In genomic region chr14:76023757-76024156, GRCh38 we compare ENCODE assay signal across 19 cellular contexts. TPM values are rescaled to one million over a fixed set of nuclear protein-coding genes. Genes with fewer than 3 reads are reported as not detected.
DNase-seq lines count a peak whose midpoint lies in the region; ATAC-seq, FAIRE-seq and TF ChIP-seq lines count a peak whose summit lies in the region.
"Had no signal": no experiment of that assay in that cellular context is flagged by ENCODE, and none has a peak within 500 bp of the region (broad histone marks: within the 10 kb centered on the region; RNA-seq: fewer than 3 reads in every experiment).

No MANE protein-coding gene starts in this region.

- H4K20me1 ChIP-seq in GM23338 (replicated peaks; ENCODE audit: insufficient read depth) (no peaks in the 10 kb centered on the region), OCI-LY3 (ENCODE audit: insufficient read depth, low read length) (no peaks in the 10 kb centered on the region), GM23248 (ENCODE audit: insufficient read depth) (no peaks in the 10 kb centered on the region; the same call in 1 of the 2 replicates)
- H4K20me1 ChIP-seq: BLaER1 had no signal

- H3K36me3 ChIP-seq in GM23338 (ENCODE audit: insufficient read depth) (no peaks in the 10 kb centered on the region), OCI-LY3 (replicated peaks; ENCODE audit: low read depth, low read length) (peaks cover 28% of the 10 kb centered on the region), GM23248 (ENCODE audit: low read depth) (peaks cover 32% of the 10 kb centered on the region)

- H3K4me2 ChIP-seq in GM23338 (peak overlapping the region; percentile 52), OCI-LY3 (ENCODE audit: low read length) (peak overlapping the region; percentile 15; the same call in 1 of the 2 replicates), GM23248 (ENCODE audit: unreplicated experiment) (no peak overlapping the region)
- H3K4me2 ChIP-seq: BLaER1 had no signal

- peaks cover 15% of the 10 kb centered on the region for H3K4me1 ChIP-seq in GM23338 (ENCODE audit: insufficient read depth)
- H3K4me1 ChIP-seq in OCI-LY3 (ENCODE audit: low read length), result peaks cover 12% of the 10 kb centered on the region
- no peaks in the 10 kb centered on the region for H3K4me1 ChIP-seq in GM23248 (ENCODE audit: insufficient read depth)
- H3K4me1 ChIP-seq: BLaER1, Caco-2, HAP-1 had no signal

- no peak overlapping the region for H3K4me3 ChIP-seq in GM23338
- H3K4me3 ChIP-seq in OCI-LY3 (ENCODE audit: low read length), result no peak overlapping the region
- H3K4me3 ChIP-seq in GM23248, result no peak overlapping the region
- H3K4me3 ChIP-seq: BLaER1, HAP-1 had no signal

- H3K36me3 Mint-ChIP-seq in GM23338 (ENCODE audit: low read depth) (peaks cover 26% of the 10 kb centered on the region; the same call in 2 of the 3 replicates), mesothelial cell of epicardium (peaks cover 72% of the 10 kb centered on the region)

- DNase-seq in GM18507 (ENCODE audit: extremely low spot score, insufficient read length, low read depth) (no peak), GM23338 (ENCODE audit: low spot score) (no peak), mesothelial cell of epicardium (ENCODE audit: low spot score in 2 of 2, unreplicated experiment in 2 of 2) (no peak), amniotic stem cell (lab: John Stamatoyannopoulos, UW) (no peak), HEK293T (ENCODE audit: extremely low spot score) (no peak), HuH-7 (ENCODE audit: low spot score) (no peak), GM23248 (no peak)
- DNase-seq: 8988T; AML-193; Caco-2; CD8-positive, alpha-beta memory T cell; DND-41; GDM1; GOT3; KG1 had no signal

- H3K4me1 Mint-ChIP-seq in GM23338, result peaks cover 16% of the 10 kb centered on the region
- H3K4me1 Mint-ChIP-seq in mesothelial cell of epicardium, result peaks cover 12% of the 10 kb centered on the region
- H3K4me1 Mint-ChIP-seq: CD8-positive, alpha-beta memory T cell had no signal

- POLR2A ChIA-PET in HEK293T (lab: Yijun Ruan, JAX), result no interaction called here

- no peak overlapping the region for H3K27ac Mint-ChIP-seq in GM23338
- H3K27ac Mint-ChIP-seq in mesothelial cell of epicardium, result peak overlapping the region; percentile 79
- H3K27ac Mint-ChIP-seq: CD8-positive, alpha-beta memory T cell; IgD-negative memory B cell had no signal

- H3K9me3 Mint-ChIP-seq in GM23338 (0 out of 3 replicates have a peak, but pooled peaks cover 3% of the 10 kb centered on the region), mesothelial cell of epicardium (peaks cover 32% of the 10 kb centered on the region)

- H3F3A ChIP-seq in GM23338 (replicated peaks; ENCODE audit: low read depth), result no peaks in the 10 kb centered on the region
- H3F3A ChIP-seq in GM23248 (ENCODE audit: insufficient read depth), result no peaks in the 10 kb centered on the region

- H3K4me3 Mint-ChIP-seq in GM23338, result no peak overlapping the region
- no peak overlapping the region for H3K4me3 Mint-ChIP-seq in mesothelial cell of epicardium
- H3K4me3 Mint-ChIP-seq: CD8-positive, alpha-beta memory T cell; IgD-negative memory B cell had no signal

- H3K9me3 ChIP-seq in OCI-LY3 (ENCODE audit: insufficient read depth, low read length) (peaks cover 10% of the 10 kb centered on the region; the same call in 1 of the 2 replicates), GM23248 (ENCODE audit: low read depth) (no peaks in the 10 kb centered on the region)
- H3K9me3 ChIP-seq: HAP-1 had no signal

- no peaks in the 10 kb centered on the region for H3K79me2 ChIP-seq in GM23338 (replicated peaks; ENCODE audit: insufficient read depth)
- H3K79me2 ChIP-seq in OCI-LY3 (ENCODE audit: low read length), result no peaks in the 10 kb centered on the region
- H3K79me2 ChIP-seq in GM23248 (ENCODE audit: insufficient read depth), result peaks cover 16% of the 10 kb centered on the region

- H3K9ac ChIP-seq in OCI-LY3 (ENCODE audit: low read length) (no peak overlapping the region), GM23248 (no peak overlapping the region)
- H3K9ac ChIP-seq: BLaER1 had no signal

- H3K27ac ChIP-seq in GM23338 (ENCODE audit: low read depth) (no peak overlapping the region), OCI-LY3 (ENCODE audit: low read length) (no peak overlapping the region; the same call in 1 of the 2 replicates), GM23248 (no peak overlapping the region)
- H3K27ac ChIP-seq: BLaER1 had no signal

- no peak for ATAC-seq in GM23338

- H3K9me2 ChIP-seq in GM23338 (ENCODE audit: insufficient read depth) (no peaks in the 10 kb centered on the region), GM23248 (ENCODE audit: insufficient read depth) (no peaks in the 10 kb centered on the region)

- TF ChIP-seq CTCF in GM23338 (conservative IDR thresholded peaks at IDR 0.05; ENCODE audit: low read depth in 2 of 2), result no peak
- no peak for TF ChIP-seq CTCF in OCI-LY3 (IDR thresholded peaks at IDR 0.05; ENCODE audit: low read depth, low read length)
- no peak for TF ChIP-seq CTCF in mesothelial cell of epicardium (IDR thresholded peaks at IDR 0.05; ENCODE audit: unreplicated experiment)

- H2AFZ ChIP-seq in GM23338 (no peak overlapping the region), OCI-LY3 (ENCODE audit: low read depth, low read length) (no peak overlapping the region), GM23248 (no peak overlapping the region)

- H3K27me3 Mint-ChIP-seq in GM23338 (ENCODE audit: insufficient read depth, low read depth, poor library complexity), result no peaks in the 10 kb centered on the region
- H3K27me3 Mint-ChIP-seq in mesothelial cell of epicardium (ENCODE audit: low read depth), result no peaks in the 10 kb centered on the region
- H3K27me3 Mint-ChIP-seq: CD8-positive, alpha-beta memory T cell; IgD-negative memory B cell had no signal

- CTCF ChIA-PET in HEK293T (lab: Yijun Ruan, JAX), result no interaction called here

- H3K27me3 ChIP-seq in GM23338 (ENCODE audit: insufficient read depth) (no peaks in the 10 kb centered on the region), OCI-LY3 (ENCODE audit: low read depth, low read length) (no peaks in the 10 kb centered on the region), GM23248 (replicated peaks; ENCODE audit: insufficient read depth) (no peaks in the 10 kb centered on the region)
- H3K27me3 ChIP-seq: BLaER1 had no signal

- WGBS in GM23248 (ENCODE audit: low coverage in 1 of 2, low lambda C conversion rate in 2 of 2, missing lambda C conversion rate in 2 of 2), 2 experiments, result 96 to 100% methylated on average over 1 of the region's 1 CpG

- in situ Hi-C loops in GM23248 (cut with MboI), result no loop called here

- FAIRE-seq in GM18507 (lab: Jason Lieb, UNC), result peak; percentile 59

TF ChIP-seq in HEK293T, 16 proteins besides CTCF, POLR2A, EP300 and RAD21:
- no peak for TF ChIP-seq ARNT (IDR thresholded peaks at IDR 0.05)
- no peak for TF ChIP-seq HDGF (IDR thresholded peaks at IDR 0.05; ENCODE audit: borderline replicate concordance)
- TF ChIP-seq CTBP1 (IDR thresholded peaks at IDR 0.05; ENCODE audit: borderline replicate concordance), result no peak
- TF ChIP-seq L3MBTL2 (conservative IDR thresholded peaks at IDR 0.05), result no peak
- no peak for TF ChIP-seq ZNF384 (IDR thresholded peaks at IDR 0.05)
- no peak for TF ChIP-seq BHLHE40 (IDR thresholded peaks at IDR 0.05; ENCODE audit: borderline replicate concordance)

RNA-seq across cellular contexts. Expression of gene IFT43, which starts 38.2 kb away (rescaled TPM):
- total RNA-seq in GM23338 (2014; rRNA removed; shearing (Covaris generic)), result 17.5 and 21.5 TPM in 2 replicates
- polyA plus RNA-seq in GM23338 (2016; fragmentation: Nextera tagmentation; extraction: Ambion mirVana) (43.1 and 49.9 TPM in 2 replicates), GM23248 (2016; fragmentation: Nextera tagmentation; extraction: Ambion mirVana) (67.9 and 74.1 TPM in 2 replicates)
- 39.8 to 46.0 TPM (median 43.4 TPM) in 3 replicates for total RNA-seq in mesothelial cell of epicardium
- 40.5 and 41.4 TPM in 2 replicates for total RNA-seq in GM23248 (2014; rRNA removed; shearing (Covaris generic))

RNA-seq across cellular contexts. Expression of gene TGFB3, which starts 42.0 kb away (rescaled TPM):
- 0.17 and 0.35 TPM in 2 replicates for total RNA-seq in GM23338 (2014; rRNA removed; shearing (Covaris generic))
- polyA plus RNA-seq in GM23338 (2016; fragmentation: Nextera tagmentation; extraction: Ambion mirVana) (0.50 and 0.87 TPM in 2 replicates), GM23248 (2016; fragmentation: Nextera tagmentation; extraction: Ambion mirVana) (3.7 and 4.0 TPM in 2 replicates)
- total RNA-seq in mesothelial cell of epicardium, result 62.0 to 66.4 TPM (median 65.2 TPM) in 3 replicates
- total RNA-seq in GM23248 (2014; rRNA removed; shearing (Covaris generic)), result 3.2 and 3.9 TPM in 2 replicates

Comparison
In these comparisons a context has a peak if more than half of its experiments do, and no peak if none do; other contexts are left out.
1. RNA of gene TGFB3, which starts 42.0 kb away (total RNA-seq): 62.0 to 66.4 TPM in mesothelial cell of epicardium; 3.2 to 3.9 TPM in GM23248 and 0.17 to 0.35 TPM in GM23338; every median in the first group is over 10 times any median in the second.